In the genomic region with DNA sequence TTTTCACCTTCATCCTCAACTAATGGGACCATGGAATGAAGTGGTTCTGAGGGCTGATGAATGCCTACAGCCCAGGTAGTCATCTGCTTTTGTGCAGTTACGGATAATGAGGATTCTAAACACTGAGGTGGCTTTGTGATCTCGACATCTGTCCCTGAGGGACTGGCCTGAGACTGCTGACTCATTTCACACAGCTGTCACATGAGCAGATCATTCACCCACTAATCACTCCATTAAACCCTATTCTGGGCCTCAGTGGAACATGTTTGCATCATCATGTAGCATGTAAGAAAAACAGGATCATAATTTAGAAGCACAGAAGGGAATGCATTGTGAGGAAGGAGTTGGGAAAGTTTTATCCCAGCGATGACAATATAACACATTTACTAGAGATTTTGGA, we compare ENCODE assay signal across 12 cellular contexts.
DNase-seq lines count a peak whose midpoint lies in the region; ATAC-seq and TF ChIP-seq lines count a peak whose summit lies in the region.
"Had no signal": no experiment of that assay in that cellular context is flagged by ENCODE, and none has a peak within 500 bp of the region (broad histone marks: within the 10 kb centered on the region; RNA-seq: fewer than 3 reads in every experiment).

No MANE protein-coding gene starts in this region.

- H3K27me3 ChIP-seq in MM.1S (replicated peaks; ENCODE audit: insufficient read depth, low read length) = no peaks in the 10 kb centered on the region

- H4K20me1 ChIP-seq in MM.1S (ENCODE audit: insufficient read depth, low read length) = no peaks in the 10 kb centered on the region

- no peaks in the 10 kb centered on the region for H3K36me3 ChIP-seq in MM.1S (replicated peaks; ENCODE audit: insufficient read depth, low read length)

- no peak overlapping the region for H3K9ac ChIP-seq in MM.1S (ENCODE audit: low read length)

- no peak for TF ChIP-seq CTCF in MM.1S (IDR thresholded peaks at IDR 0.05; ENCODE audit: low read length)

- no peak overlapping the region for H2AFZ ChIP-seq in MM.1S (ENCODE audit: low read length)

- H3K27ac ChIP-seq in MM.1S (ENCODE audit: low read length) = no peak overlapping the region

- no peak overlapping the region for H3K4me2 ChIP-seq in MM.1S (ENCODE audit: low read depth, low read length)

- no peaks in the 10 kb centered on the region for H3K79me2 ChIP-seq in MM.1S (ENCODE audit: low read length)

- H3K4me3 ChIP-seq in MM.1S (ENCODE audit: low read length) = no peak overlapping the region

- no peaks in the 10 kb centered on the region for H3K9me2 ChIP-seq in MM.1S (replicated peaks; ENCODE audit: insufficient read depth, low read length)

- H3F3A ChIP-seq in MM.1S (ENCODE audit: insufficient read depth, low read length) = peaks cover 8% of the 10 kb centered on the region; the same call in 1 of the 2 replicates

- no peaks in the 10 kb centered on the region for H3K9me3 ChIP-seq in MM.1S (replicated peaks; ENCODE audit: insufficient read depth, low read length)

- DNase-seq in RKO (ENCODE audit: low spot score) = peak; percentile 42
- DNase-seq in NCI-H1092 treated with DMSO at 0.1 percent for 48 hours (lab: John Stamatoyannopoulos, UW) = no peak
- DNase-seq in activated CD4-positive, alpha-beta T cell treated with anti-CD3 and anti-CD28 coated beads, Interleukin-2, amount 50 U/mL, for 48 hours = no peak
- DNase-seq in MM.1S = no peak
- no peak for DNase-seq in NCI-H187 treated with DMSO at 0.1 percent for 48 hours (lab: John Stamatoyannopoulos, UW)
- DNase-seq: CD4-positive, alpha-beta T cell; hypothalamus; MV-4-11 had no signal

- H3K4me1 ChIP-seq in MM.1S (ENCODE audit: low read length) = peaks cover 18% of the 10 kb centered on the region

- ATAC-seq in GM18520 (IDR thresholded peaks at IDR 0.05; ENCODE audit: unreplicated experiment) (peak; percentile 95), GM21529 (IDR thresholded peaks at IDR 0.05; ENCODE audit: unreplicated experiment) (peak; percentile 92), HG03159 (IDR thresholded peaks at IDR 0.05; ENCODE audit: unreplicated experiment) (peak; percentile 93)
- ATAC-seq: SK-N-SH treated with all-trans-retinoic acid at 6 μM for 48 hours had no signal
